1 cellular context compared by ENCODE assay signal in the genomic region with DNA sequence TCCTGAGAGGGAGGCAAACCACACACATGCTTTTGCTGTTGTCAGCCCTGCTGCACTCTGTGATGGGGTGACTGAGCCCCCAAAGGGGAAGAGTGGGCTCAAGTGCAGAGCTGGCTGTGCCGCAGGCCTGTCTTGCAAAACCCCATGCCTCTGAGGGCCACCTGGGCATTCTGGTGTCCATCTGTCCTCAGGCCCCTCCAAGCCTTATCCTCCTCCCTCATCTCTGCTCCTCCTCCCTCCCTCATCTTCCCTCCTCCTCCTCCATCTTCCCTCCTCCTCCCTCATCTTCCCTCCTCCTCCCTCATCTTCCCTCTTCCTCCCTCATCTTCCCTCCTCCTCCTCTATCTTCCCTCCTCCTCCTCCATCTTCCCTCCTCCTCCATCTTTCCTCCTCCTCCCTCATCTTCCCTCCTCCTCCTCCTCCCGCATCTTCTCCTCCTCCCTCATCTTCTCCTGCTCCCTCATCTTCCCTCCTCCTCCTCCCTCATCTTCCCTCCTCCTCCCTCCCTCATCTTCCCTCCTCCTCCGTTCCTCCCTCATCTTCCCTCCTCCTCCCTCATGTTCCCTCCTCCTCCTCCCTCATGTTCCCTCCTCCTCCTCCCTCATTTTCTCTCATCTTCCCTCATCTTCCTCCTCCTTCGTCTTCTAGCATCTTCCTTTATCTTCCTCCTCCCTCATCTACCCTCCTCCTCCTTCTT.
TF ChIP-seq lines count a peak whose summit lies in the region.

No MANE protein-coding gene starts in this region.

TF ChIP-seq in SK-N-SH treated with all-trans-retinoic acid at 6 μM for 48 hours, 23 proteins besides CTCF, POLR2A, EP300 and RAD21 (continued from another document):
- TF ChIP-seq, protein P1, sequence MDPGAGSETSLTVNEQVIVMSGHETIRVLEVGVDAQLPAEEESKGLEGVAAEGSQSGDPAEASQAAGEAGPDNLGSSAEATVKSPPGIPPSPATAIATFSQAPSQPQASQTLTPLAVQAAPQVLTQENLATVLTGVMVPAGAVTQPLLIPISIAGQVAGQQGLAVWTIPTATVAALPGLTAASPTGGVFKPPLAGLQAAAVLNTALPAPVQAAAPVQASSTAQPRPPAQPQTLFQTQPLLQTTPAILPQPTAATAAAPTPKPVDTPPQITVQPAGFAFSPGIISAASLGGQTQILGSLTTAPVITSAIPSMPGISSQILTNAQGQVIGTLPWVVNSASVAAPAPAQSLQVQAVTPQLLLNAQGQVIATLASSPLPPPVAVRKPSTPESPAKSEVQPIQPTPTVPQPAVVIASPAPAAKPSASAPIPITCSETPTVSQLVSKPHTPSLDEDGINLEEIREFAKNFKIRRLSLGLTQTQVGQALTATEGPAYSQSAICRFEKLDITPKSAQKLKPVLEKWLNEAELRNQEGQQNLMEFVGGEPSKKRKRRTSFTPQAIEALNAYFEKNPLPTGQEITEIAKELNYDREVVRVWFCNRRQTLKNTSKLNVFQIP (CRISPR knock-in tag; IDR thresholded peaks at IDR 0.05; ENCODE audit: borderline replicate concordance, low read depth), result no peak
- TF ChIP-seq, protein P2, sequence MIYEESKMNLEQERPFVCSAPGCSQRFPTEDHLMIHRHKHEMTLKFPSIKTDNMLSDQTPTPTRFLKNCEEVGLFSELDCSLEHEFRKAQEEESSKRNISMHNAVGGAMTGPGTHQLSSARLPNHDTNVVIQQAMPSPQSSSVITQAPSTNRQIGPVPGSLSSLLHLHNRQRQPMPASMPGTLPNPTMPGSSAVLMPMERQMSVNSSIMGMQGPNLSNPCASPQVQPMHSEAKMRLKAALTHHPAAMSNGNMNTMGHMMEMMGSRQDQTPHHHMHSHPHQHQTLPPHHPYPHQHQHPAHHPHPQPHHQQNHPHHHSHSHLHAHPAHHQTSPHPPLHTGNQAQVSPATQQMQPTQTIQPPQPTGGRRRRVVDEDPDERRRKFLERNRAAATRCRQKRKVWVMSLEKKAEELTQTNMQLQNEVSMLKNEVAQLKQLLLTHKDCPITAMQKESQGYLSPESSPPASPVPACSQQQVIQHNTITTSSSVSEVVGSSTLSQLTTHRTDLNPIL (CRISPR knock-in tag; IDR thresholded peaks at IDR 0.05; ENCODE audit: low read depth), result no peak
- TF ChIP-seq ZNF8 (CRISPR knock-in tag; IDR thresholded peaks at IDR 0.05) (no peak), ARNTL (CRISPR knock-in tag; IDR thresholded peaks at IDR 0.05; ENCODE audit: borderline replicate concordance, low read depth) (no peak), ISL1 (CRISPR knock-in tag; IDR thresholded peaks at IDR 0.05) (no peak), SNAI2 (CRISPR knock-in tag; IDR thresholded peaks at IDR 0.05) (no peak), PPARA (CRISPR knock-in tag; IDR thresholded peaks at IDR 0.05; ENCODE audit: borderline replicate concordance) (no peak), TOX (CRISPR knock-in tag; IDR thresholded peaks at IDR 0.05; ENCODE audit: borderline replicate concordance) (no peak), TCF4 (CRISPR knock-in tag; IDR thresholded peaks at IDR 0.05; ENCODE audit: borderline replicate concordance) (no peak), ZC3H10 (CRISPR knock-in tag; IDR thresholded peaks at IDR 0.05) (no peak)
- TF ChIP-seq, protein P3, sequence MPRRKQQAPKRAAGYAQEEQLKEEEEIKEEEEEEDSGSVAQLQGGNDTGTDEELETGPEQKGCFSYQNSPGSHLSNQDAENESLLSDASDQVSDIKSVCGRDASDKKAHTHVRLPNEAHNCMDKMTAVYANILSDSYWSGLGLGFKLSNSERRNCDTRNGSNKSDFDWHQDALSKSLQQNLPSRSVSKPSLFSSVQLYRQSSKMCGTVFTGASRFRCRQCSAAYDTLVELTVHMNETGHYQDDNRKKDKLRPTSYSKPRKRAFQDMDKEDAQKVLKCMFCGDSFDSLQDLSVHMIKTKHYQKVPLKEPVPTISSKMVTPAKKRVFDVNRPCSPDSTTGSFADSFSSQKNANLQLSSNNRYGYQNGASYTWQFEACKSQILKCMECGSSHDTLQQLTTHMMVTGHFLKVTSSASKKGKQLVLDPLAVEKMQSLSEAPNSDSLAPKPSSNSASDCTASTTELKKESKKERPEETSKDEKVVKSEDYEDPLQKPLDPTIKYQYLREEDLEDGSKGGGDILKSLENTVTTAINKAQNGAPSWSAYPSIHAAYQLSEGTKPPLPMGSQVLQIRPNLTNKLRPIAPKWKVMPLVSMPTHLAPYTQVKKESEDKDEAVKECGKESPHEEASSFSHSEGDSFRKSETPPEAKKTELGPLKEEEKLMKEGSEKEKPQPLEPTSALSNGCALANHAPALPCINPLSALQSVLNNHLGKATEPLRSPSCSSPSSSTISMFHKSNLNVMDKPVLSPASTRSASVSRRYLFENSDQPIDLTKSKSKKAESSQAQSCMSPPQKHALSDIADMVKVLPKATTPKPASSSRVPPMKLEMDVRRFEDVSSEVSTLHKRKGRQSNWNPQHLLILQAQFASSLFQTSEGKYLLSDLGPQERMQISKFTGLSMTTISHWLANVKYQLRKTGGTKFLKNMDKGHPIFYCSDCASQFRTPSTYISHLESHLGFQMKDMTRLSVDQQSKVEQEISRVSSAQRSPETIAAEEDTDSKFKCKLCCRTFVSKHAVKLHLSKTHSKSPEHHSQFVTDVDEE (CRISPR knock-in tag; IDR thresholded peaks at IDR 0.05), result no peak
- TF ChIP-seq, protein P4, sequence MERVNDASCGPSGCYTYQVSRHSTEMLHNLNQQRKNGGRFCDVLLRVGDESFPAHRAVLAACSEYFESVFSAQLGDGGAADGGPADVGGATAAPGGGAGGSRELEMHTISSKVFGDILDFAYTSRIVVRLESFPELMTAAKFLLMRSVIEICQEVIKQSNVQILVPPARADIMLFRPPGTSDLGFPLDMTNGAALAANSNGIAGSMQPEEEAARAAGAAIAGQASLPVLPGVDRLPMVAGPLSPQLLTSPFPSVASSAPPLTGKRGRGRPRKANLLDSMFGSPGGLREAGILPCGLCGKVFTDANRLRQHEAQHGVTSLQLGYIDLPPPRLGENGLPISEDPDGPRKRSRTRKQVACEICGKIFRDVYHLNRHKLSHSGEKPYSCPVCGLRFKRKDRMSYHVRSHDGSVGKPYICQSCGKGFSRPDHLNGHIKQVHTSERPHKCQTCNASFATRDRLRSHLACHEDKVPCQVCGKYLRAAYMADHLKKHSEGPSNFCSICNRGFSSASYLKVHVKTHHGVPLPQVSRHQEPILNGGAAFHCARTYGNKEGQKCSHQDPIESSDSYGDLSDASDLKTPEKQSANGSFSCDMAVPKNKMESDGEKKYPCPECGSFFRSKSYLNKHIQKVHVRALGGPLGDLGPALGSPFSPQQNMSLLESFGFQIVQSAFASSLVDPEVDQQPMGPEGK (CRISPR knock-in tag; IDR thresholded peaks at IDR 0.05; ENCODE audit: borderline replicate concordance), result no peak
